ENCODE assay signal across 1 cellular context in genomic region chr6:111088668-111089003, GRCh38.
TF ChIP-seq lines count a peak whose summit lies in the region.

No MANE protein-coding gene starts in this region.

TF ChIP-seq in K562, 482 proteins besides CTCF, POLR2A, EP300 and RAD21 (continued from another document):
- TF ChIP-seq BCLAF1 (IDR thresholded peaks at IDR 0.05; ENCODE audit: borderline replicate concordance in 1 of 2, control insufficient read depth in 1 of 2, low read depth in 2 of 2, low read length in 1 of 2): no peak
- TF ChIP-seq MAFF (IDR thresholded peaks at IDR 0.05; ENCODE audit: low read length): peak; percentile 75
- no peak for TF ChIP-seq ZNF778 (CRISPR knock-in tag; IDR thresholded peaks at IDR 0.05)
- no peak for TF ChIP-seq KLF16 (IDR thresholded peaks at IDR 0.05)
- peak; percentile 82 for TF ChIP-seq C11orf30 (IDR thresholded peaks at IDR 0.05; ENCODE audit: low read depth)
